Comparison of ENCODE assay signal across 8 cellular contexts in genomic region chr19:45515081-45515624, GRCh38. TPM values are rescaled to one million over a fixed set of nuclear protein-coding genes. Genes with fewer than 3 reads are reported as not detected.
A peak's percentile ranks its signal among the peaks of the same experiment; 100 is the strongest.
DNase-seq lines count a peak whose midpoint lies in the region; ATAC-seq and TF ChIP-seq lines count a peak whose summit lies in the region.

No MANE protein-coding gene starts in this region.

- WGBS in prostate gland: 85% methylated on average over 10 of the region's 10 CpGs

- CTCF ChIA-PET in OCI-LY7 (lab: Charles Lee; ENCODE audit: unreplicated experiment): no interaction called here

- DNase-seq in GM10266 (ENCODE audit: extremely low spot score): peak; percentile 64
- peak; percentile 61 for DNase-seq in OCI-LY7 (ENCODE audit: low spot score)
- peak; percentile 25 to 47 (median 27) for DNase-seq in effector memory CD4-positive, alpha-beta T cell
- DNase-seq in prostate gland (ENCODE audit: low spot score): no peak
- no peak for DNase-seq in kidney glomerular epithelial cell (lab: John Stamatoyannopoulos, UW)
- DNase-seq in DMS53 (lab: John Stamatoyannopoulos, UW): no peak

- H3K4me2 ChIP-seq in OCI-LY7 (ENCODE audit: low read length): peak overlapping the region; percentile 70

- TF ChIP-seq POLR2A in prostate gland (IDR thresholded peaks at IDR 0.05): no peak

- no peaks in the 10 kb centered on the region for H3K27me3 ChIP-seq in effector memory CD4-positive, alpha-beta T cell (replicated peaks; ENCODE audit: control insufficient read depth, insufficient read depth, low read length, poor library complexity, severe bottlenecking)
- H3K27me3 ChIP-seq in prostate gland (replicated peaks; ENCODE audit: insufficient read depth): no peaks in the 10 kb centered on the region

- intact Hi-C loops in OCI-LY7 (cut with micrococcal nuclease; ENCODE audit: unreplicated experiment) (no loop called here), prostate gland (cut with DNase I) (no loop called here)

- peaks cover 15% of the 10 kb centered on the region for H4K20me1 ChIP-seq in OCI-LY7 (ENCODE audit: insufficient read depth, low read length)

- no peaks in the 10 kb centered on the region for H3K9me3 ChIP-seq in OCI-LY7 (ENCODE audit: low read length)
- no peaks in the 10 kb centered on the region for H3K9me3 ChIP-seq in effector memory CD4-positive, alpha-beta T cell (ENCODE audit: control insufficient read depth, low read length)
- H3K9me3 ChIP-seq in prostate gland: no peaks in the 10 kb centered on the region

- no peaks in the 10 kb centered on the region for H3K9me2 ChIP-seq in OCI-LY7 (ENCODE audit: insufficient read depth, low read length)

- TF ChIP-seq CTCF in GM10266 (IDR thresholded peaks at IDR 0.05; ENCODE audit: control insufficient read depth, insufficient read depth, low read depth, missing control alignments): no peak
- no peak for TF ChIP-seq CTCF in OCI-LY7 (conservative IDR thresholded peaks at IDR 0.05; ENCODE audit: low read length)
- no peak for TF ChIP-seq CTCF in prostate gland (IDR thresholded peaks at IDR 0.05)

- no peak overlapping the region for H2AFZ ChIP-seq in OCI-LY7 (ENCODE audit: low read length)

- peaks cover 1% of the 10 kb centered on the region; the same call in 1 of the 2 replicates for H3K79me2 ChIP-seq in OCI-LY7 (ENCODE audit: insufficient read depth, low read depth, low read length)

- H3K27ac ChIP-seq in OCI-LY7 (ENCODE audit: low read depth, low read length, poor library complexity, severe bottlenecking) (no peak overlapping the region), prostate gland (peak overlapping the region; percentile 66)
- H3K27ac ChIP-seq in effector memory CD4-positive, alpha-beta T cell (ENCODE audit: insufficient read depth, low read length, poor library complexity, severe bottlenecking): peak overlapping the region; percentile 71

- BruUV-seq in OCI-LY7 (replicated peaks; lab: Mats Ljungman, UMichigan): no TSS peak

- POLR2A ChIA-PET in OCI-LY7 (lab: Charles Lee): no interaction called here

- no peak overlapping the region for H3K4me3 ChIP-seq in OCI-LY7 (ENCODE audit: low read depth, low read length, poor library complexity, severe bottlenecking)
- H3K4me3 ChIP-seq in effector memory CD4-positive, alpha-beta T cell (ENCODE audit: insufficient read depth, low read depth, low read length, poor library complexity, severe bottlenecking): no peak overlapping the region
- no peak overlapping the region for H3K4me3 ChIP-seq in prostate gland

- peaks cover 10% of the 10 kb centered on the region for H3K36me3 ChIP-seq in OCI-LY7 (ENCODE audit: insufficient read depth, low read length)
- H3K36me3 ChIP-seq in effector memory CD4-positive, alpha-beta T cell (ENCODE audit: control insufficient read depth, insufficient read depth, low read length): peaks cover 12% of the 10 kb centered on the region
- H3K36me3 ChIP-seq in prostate gland: peaks cover 0 to 10% of the 10 kb centered on the region in 2 donors

- ATAC-seq in HG02623 (IDR thresholded peaks at IDR 0.05; ENCODE audit: unreplicated experiment): no peak
- no peak for ATAC-seq in HG02970 (IDR thresholded peaks at IDR 0.05; ENCODE audit: low FRiP score, unreplicated experiment)

- H3K4me1 ChIP-seq in OCI-LY7 (ENCODE audit: insufficient read depth, low read length, poor library complexity, severe bottlenecking): peaks cover 22% of the 10 kb centered on the region
- peaks cover 28% of the 10 kb centered on the region for H3K4me1 ChIP-seq in effector memory CD4-positive, alpha-beta T cell (ENCODE audit: control insufficient read depth, insufficient read depth, low read length, poor library complexity, severe bottlenecking)
- H3K4me1 ChIP-seq in prostate gland (replicated peaks): peaks cover 21% of the 10 kb centered on the region

RNA-seq across cellular contexts. Expression of gene VASP, which starts 7.9 kb away (rescaled TPM):
- total RNA-seq in OCI-LY7 (2014; rRNA removed; shearing (Covaris generic)): 37.4 and 62.8 TPM in 2 replicates
- total RNA-seq in OCI-LY7 (2022) (39.6 and 51.6 TPM in 2 replicates), prostate gland (100 to 1,000 TPM in 1 of 2 donors, 10 to 100 TPM in 1; 82.7 to 119 TPM)

RNA-seq across cellular contexts. Expression of gene PPM1N, which starts 16.9 kb away (rescaled TPM):
- 1.4 and 1.6 TPM in 2 replicates for total RNA-seq in OCI-LY7 (2014; rRNA removed; shearing (Covaris generic))
- 2.8 and 2.9 TPM in 2 replicates for total RNA-seq in OCI-LY7 (2022)
- 1 to 10 TPM in 1 of 2 donors, under 1 TPM in 1; 0.36 to 1.8 TPM for total RNA-seq in prostate gland

RNA-seq across cellular contexts. Expression of gene RTN2, which starts 18.3 kb away (rescaled TPM):
- total RNA-seq in OCI-LY7 (2014; rRNA removed; shearing (Covaris generic)): 1.5 and 8.6 TPM in 2 replicates
- total RNA-seq in OCI-LY7 (2022) (7.6 and 9.1 TPM in 2 replicates), prostate gland (10 to 100 TPM in 1 of 2 donors, 1 to 10 TPM in 1; 7.2 to 19.7 TPM)

RNA-seq across cellular contexts. Expression of gene FOSB, which starts 47.4 kb away (rescaled TPM):
- total RNA-seq in OCI-LY7 (2014; rRNA removed; shearing (Covaris generic)): 1.2 and 2.3 TPM in 2 replicates
- 2.1 and 2.4 TPM in 2 replicates for total RNA-seq in OCI-LY7 (2022)
- total RNA-seq in prostate gland: 1 to 10 TPM; 2.5 to 6.4 TPM

Comparison
In these comparisons a context has a peak if more than half of its experiments do, and no peak if none do; other contexts are left out.
1. DNase-seq: peak in GM10266 (single experiment), OCI-LY7 (single experiment) and effector memory CD4-positive, alpha-beta T cell (3 of 3); none in prostate gland (single experiment), kidney glomerular epithelial cell (single experiment) and DMS53 (single experiment).